Comparison of ENCODE assay signal across 8 cellular contexts in the genomic region with DNA sequence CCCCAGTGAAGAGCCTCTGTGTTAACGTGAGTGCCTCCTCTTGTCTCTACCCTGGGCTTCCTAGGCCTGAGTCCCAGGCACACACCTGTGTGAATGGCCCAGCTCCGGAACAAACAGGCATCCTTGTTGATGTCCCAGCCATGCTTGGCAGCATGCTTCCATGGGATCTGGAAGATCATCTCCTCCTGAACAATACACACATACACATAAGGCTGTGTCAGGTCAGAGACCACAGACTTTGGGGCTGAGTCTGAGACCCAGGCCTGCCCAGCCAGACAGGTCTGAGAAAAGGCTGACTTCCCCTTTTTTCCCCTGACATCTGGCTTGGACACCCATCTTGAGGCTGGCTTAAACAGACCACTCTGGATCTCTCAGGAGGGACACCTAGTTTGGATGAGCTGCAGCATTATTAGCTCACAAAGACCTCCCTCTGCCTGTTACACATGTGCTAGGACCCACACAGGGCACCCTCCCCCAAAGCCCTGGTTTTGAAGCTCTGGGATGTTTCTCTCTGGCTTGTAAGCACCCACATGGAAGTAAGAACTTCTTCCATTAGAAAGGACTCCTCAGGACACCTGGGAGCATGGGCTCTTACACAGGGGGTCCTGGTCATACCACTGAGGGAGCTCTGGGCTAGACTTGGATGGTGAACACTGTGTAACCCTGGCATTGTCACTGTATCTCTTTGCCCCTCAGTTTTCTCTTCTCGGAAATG. TPM values are rescaled to one million over a fixed set of nuclear protein-coding genes. Genes with fewer than 3 reads are reported as not detected.
DNase-seq lines count a peak whose midpoint lies in the region; ATAC-seq and TF ChIP-seq lines count a peak whose summit lies in the region.

No MANE protein-coding gene starts in this region.

- H3K9me3 Mint-ChIP-seq in activated CD4-positive, alpha-beta memory T cell treated with anti-CD3 and anti-CD28 coated beads for 36 hours, result no peaks in the 10 kb centered on the region

- H3K4me1 ChIP-seq in hepatocyte (ENCODE audit: insufficient read depth) (peaks cover 18% of the 10 kb centered on the region), thoracic aorta (ENCODE audit: control insufficient read depth in 1 of 2, low read depth in 2 of 2) (peaks cover 24 to 44% of the 10 kb centered on the region in 2 donors)

- no peaks in the 10 kb centered on the region for H3K27me3 Mint-ChIP-seq in activated CD4-positive, alpha-beta memory T cell treated with anti-CD3 and anti-CD28 coated beads for 36 hours

- TF ChIP-seq CTCF in hepatocyte (IDR thresholded peaks at IDR 0.05; ENCODE audit: poor library complexity) (no peak), thoracic aorta (IDR thresholded peaks at IDR 0.05) (no peak)

- no peak overlapping the region for H2AFZ ChIP-seq in hepatocyte

- peak overlapping the region; percentile 93 for H3K4me3 Mint-ChIP-seq in activated CD4-positive, alpha-beta memory T cell treated with anti-CD3 and anti-CD28 coated beads for 36 hours

- H3K4me1 Mint-ChIP-seq in activated CD4-positive, alpha-beta memory T cell treated with anti-CD3 and anti-CD28 coated beads for 36 hours (ENCODE audit: low read depth), result peaks cover 62% of the 10 kb centered on the region

- intact Hi-C loops in activated CD4-positive, alpha-beta memory T cell treated with anti-CD3 and anti-CD28 coated beads for 36 hours (cut with micrococcal nuclease), result loop anchor here (1.0 kb wide), 1 partner anchor 32 kb away; no protein-coding TSS in a partner anchor

- CTCF ChIA-PET in activated CD4-positive, alpha-beta memory T cell treated with anti-CD3 and anti-CD28 coated beads for 36 hours (lab: Charles Lee), result interaction anchor here (0.5 to 7.0 kb wide), 11 partner anchors 8 to 101 kb away, joined by 3 to 40 read pairs (median 5); no protein-coding TSS in a partner anchor

- no peak for ATAC-seq in activated CD4-positive, CD25-positive, alpha-beta regulatory T cell treated with anti-CD3 and anti-CD28 coated beads, Interleukin-2, amount 50 U/mL, for 24 hours
- ATAC-seq in thoracic aorta (ENCODE audit: insufficient number of reproducible peaks, low FRiP score, low read depth) (no peak), HG03457 (IDR thresholded peaks at IDR 0.05; ENCODE audit: unreplicated experiment) (no peak), GM18498 (IDR thresholded peaks at IDR 0.05; ENCODE audit: unreplicated experiment) (no peak)

- peak overlapping the region; percentile 100 for H3K4me2 ChIP-seq in hepatocyte

- H3K4me3 ChIP-seq in hepatocyte, result no peak overlapping the region
- peak overlapping the region; percentile 17 for H3K4me3 ChIP-seq in thoracic aorta

- POLR2A ChIA-PET in activated CD4-positive, alpha-beta memory T cell treated with anti-CD3 and anti-CD28 coated beads for 36 hours (lab: Charles Lee), result interaction anchor here (0.9 to 15.2 kb wide), 11 partner anchors 10 to 154 kb away, joined by 3 to 361 read pairs (median 76); partner anchors contain the start of gene SLC22A5

- H3K36me3 Mint-ChIP-seq in activated CD4-positive, alpha-beta memory T cell treated with anti-CD3 and anti-CD28 coated beads for 36 hours, result peaks cover 73% of the 10 kb centered on the region

- H4K20me1 ChIP-seq in hepatocyte (ENCODE audit: insufficient read depth, poor library complexity, severe bottlenecking), result peaks cover 25% of the 10 kb centered on the region

- peaks cover 28% of the 10 kb centered on the region for H3K79me2 ChIP-seq in hepatocyte

- H3K36me3 ChIP-seq in hepatocyte (replicated peaks; ENCODE audit: insufficient read depth, low read depth) (no peaks in the 10 kb centered on the region), thoracic aorta (peaks cover 22% of the 10 kb centered on the region)

- peak overlapping the region; percentile 96 for H3K27ac Mint-ChIP-seq in activated CD4-positive, alpha-beta memory T cell treated with anti-CD3 and anti-CD28 coated beads for 36 hours

- no peaks in the 10 kb centered on the region for H3K27me3 ChIP-seq in hepatocyte
- H3K27me3 ChIP-seq in thoracic aorta (replicated peaks; ENCODE audit: insufficient read depth), result no peaks in the 10 kb centered on the region

- peak; percentile 35 for DNase-seq in activated CD4-positive, CD25-positive, alpha-beta regulatory T cell treated with anti-CD3 and anti-CD28 coated beads, Interleukin-2, amount 50 U/mL, for 72 hours
- peak; percentile 12 for DNase-seq in activated CD4-positive, alpha-beta memory T cell treated with anti-CD3 and anti-CD28 coated beads for 36 hours
- DNase-seq in hepatocyte (ENCODE audit: low spot score) (peak; percentile 2), thoracic aorta (ENCODE audit: low spot score) (no peak), kidney glomerular epithelial cell (lab: John Stamatoyannopoulos, UW) (no peak)

- no peaks in the 10 kb centered on the region for H3K9me2 ChIP-seq in hepatocyte (replicated peaks; ENCODE audit: insufficient read depth)

- WGBS in hepatocyte (ENCODE audit: low lambda C conversion rate, missing lambda C conversion rate), result 89% methylated on average over 3 of the region's 3 CpGs

- H3K9me3 ChIP-seq in hepatocyte (ENCODE audit: low read depth) (no peaks in the 10 kb centered on the region), thoracic aorta (no peaks in the 10 kb centered on the region)

- no peak overlapping the region for H3K27ac ChIP-seq in hepatocyte
- H3K27ac ChIP-seq in thoracic aorta, result no peak overlapping the region

RNA-seq across cellular contexts. Expression of gene IRF1, which starts 2.6 kb away (rescaled TPM):
- total RNA-seq in activated CD4-positive, alpha-beta memory T cell treated with anti-CD3 and anti-CD28 coated beads for 36 hours, result 100 to 1,000 TPM; 104 to 106 TPM
- total RNA-seq in hepatocyte (25.6 and 30.9 TPM in 2 replicates), thoracic aorta (10 to 100 TPM; 31.3 to 57.7 TPM)
- 35.8 and 44.8 TPM in 2 replicates for polyA plus RNA-seq in hepatocyte

RNA-seq across cellular contexts. Expression of gene IL5, which starts 55.3 kb away (rescaled TPM):
- 1 to 10 TPM; 4.1 to 5.0 TPM for total RNA-seq in activated CD4-positive, alpha-beta memory T cell treated with anti-CD3 and anti-CD28 coated beads for 36 hours
- total RNA-seq in hepatocyte (not detected in 2 replicates), thoracic aorta (not detected)
- polyA plus RNA-seq in hepatocyte, result not detected in 2 replicates

Comparison
In these comparisons a context has a peak if more than half of its experiments do, and no peak if none do; other contexts are left out.
1. DNase-seq: peak in activated CD4-positive, CD25-positive, alpha-beta regulatory T cell treated with anti-CD3 and anti-CD28 coated beads, Interleukin-2, amount 50 U/mL, for 72 hours (single experiment), activated CD4-positive, alpha-beta memory T cell treated with anti-CD3 and anti-CD28 coated beads for 36 hours (single experiment) and hepatocyte (single experiment); none in thoracic aorta (single experiment) and kidney glomerular epithelial cell (single experiment).